Comparison of ENCODE assay signal across 12 cellular contexts in genomic region chr9:972512-973294, GRCh38. TPM values are rescaled to one million over a fixed set of nuclear protein-coding genes. Genes with fewer than 3 reads are reported as not detected.
A peak's percentile ranks its signal among the peaks of the same experiment; 100 is the strongest.
DNase-seq lines count a peak whose midpoint lies in the region; ATAC-seq, FAIRE-seq and TF ChIP-seq lines count a peak whose summit lies in the region.
"Had no signal": no experiment of that assay in that cellular context is flagged by ENCODE, and none has a peak within 500 bp of the region (broad histone marks: within the 10 kb centered on the region; RNA-seq: fewer than 3 reads in every experiment).

No MANE protein-coding gene starts in this region.

- FAIRE-seq in astrocyte (lab: Jason Lieb, UNC) (no peak), GM12891 (lab: Jason Lieb, UNC) (no peak)

- H3K27ac Mint-ChIP-seq in astrocyte (ENCODE audit: unreplicated experiment): no peak overlapping the region

- H3K9ac ChIP-seq in HUES6 (ENCODE audit: low read length) (peak overlapping the region; percentile 22), astrocyte (ENCODE audit: low read length) (no peak overlapping the region), skeletal muscle tissue (ENCODE audit: low read depth in 1 of 3, low read length in 3 of 3) (peak overlapping the region in 1 of 3 donors; percentile 69)

- H3K4me3 Mint-ChIP-seq in astrocyte (ENCODE audit: unreplicated experiment): no peak overlapping the region

- H3K27ac ChIP-seq in HUES6 (ENCODE audit: low read depth, low read length): no peak overlapping the region
- H3K27ac ChIP-seq in astrocyte (ENCODE audit: low read depth, low read length): no peak overlapping the region
- peak overlapping the region; percentile 60 for H3K27ac ChIP-seq in skeletal muscle tissue (ENCODE audit: low read depth, low read length)
- H3K27ac ChIP-seq: SJSA1 had no signal

- H3K4me1 ChIP-seq in HUES6 (ENCODE audit: control insufficient read depth, insufficient read depth, low read length) (peaks cover 41% of the 10 kb centered on the region), astrocyte (ENCODE audit: insufficient read depth, low read length) (no peaks in the 10 kb centered on the region), skeletal muscle tissue (ENCODE audit: control insufficient read depth in 3 of 3, insufficient read depth in 3 of 3, low read length in 3 of 3) (peaks cover 8 to 18% (median 10%) of the 10 kb centered on the region in 3 donors)
- H3K4me1 ChIP-seq: SJSA1 had no signal

- DNase-seq in astrocyte (ENCODE audit: low read depth) (no peak), left lobe of liver (ENCODE audit: low spot score) (no peak), GM12891 (ENCODE audit: insufficient read length, low spot score) (no peak), AML-193 (lab: John Stamatoyannopoulos, UW) (no peak)
- DNase-seq in activated CD4-positive, CD25-positive, alpha-beta regulatory T cell treated with anti-CD3 and anti-CD28 coated beads, Interleukin-2, amount 50 U/mL, for 72 hours: no peak
- DNase-seq: EL, NCI-H2171 had no signal

- H3K9me3 Mint-ChIP-seq in astrocyte (ENCODE audit: unreplicated experiment): peaks cover 15% of the 10 kb centered on the region

- no peak for TF ChIP-seq POLR2A in GM12891 (IDR thresholded peaks at IDR 0.05; ENCODE audit: low read depth, low read length)

- H3K4me3 ChIP-seq in HUES6 (ENCODE audit: low read depth, low read length) (peak overlapping the region; percentile 67), astrocyte (ENCODE audit: insufficient read depth, low read depth, low read length) (no peak overlapping the region), skeletal muscle tissue (ENCODE audit: low read length in 3 of 3) (peak overlapping the region; percentile 54 to 66 (median 59))
- H3K4me3 ChIP-seq: SJSA1 had no signal

- H3K27me3 ChIP-seq in HUES6 (ENCODE audit: control insufficient read depth, insufficient read depth, low read length) (peaks cover 99% of the 10 kb centered on the region), astrocyte (ENCODE audit: insufficient read depth, low read length) (peaks cover 86% of the 10 kb centered on the region), skeletal muscle tissue (ENCODE audit: control insufficient read depth in 3 of 3, insufficient read depth in 3 of 3, low read length in 3 of 3) (peaks cover 79 to 85% (median 84%) of the 10 kb centered on the region in 3 donors)
- H3K27me3 ChIP-seq: SJSA1 had no signal

- no peaks in the 10 kb centered on the region for H4K20me1 ChIP-seq in astrocyte (ENCODE audit: insufficient read depth, low read length)

- H3K36me3 Mint-ChIP-seq in astrocyte (ENCODE audit: low read depth, unreplicated experiment): no peaks in the 10 kb centered on the region

- H3K4me1 Mint-ChIP-seq in astrocyte (ENCODE audit: low read depth, unreplicated experiment): no peaks in the 10 kb centered on the region

- H3K79me2 ChIP-seq in astrocyte (ENCODE audit: insufficient read depth, low read length): no peaks in the 10 kb centered on the region

- no peak for TF ChIP-seq CTCF in astrocyte (IDR thresholded peaks at IDR 0.05; ENCODE audit: insufficient read depth, low read depth, low read length)

- H3K9me3 ChIP-seq in HUES6 (ENCODE audit: control insufficient read depth, insufficient read depth, low read depth, low read length) (no peaks in the 10 kb centered on the region), astrocyte (ENCODE audit: insufficient read depth, low read depth, low read length) (peaks cover 3% of the 10 kb centered on the region), skeletal muscle tissue (ENCODE audit: control insufficient read depth in 3 of 3, low read length in 3 of 3) (peaks cover 0 to 3% (median 0%) of the 10 kb centered on the region in 3 donors)
- H3K9me3 ChIP-seq: SJSA1 had no signal

- H3K27me3 Mint-ChIP-seq in astrocyte (ENCODE audit: low read depth, unreplicated experiment): peaks cover 73% of the 10 kb centered on the region

- peak overlapping the region; percentile 44 for H3K4me2 ChIP-seq in astrocyte (ENCODE audit: low read length)

- no peak overlapping the region for H2AFZ ChIP-seq in astrocyte (ENCODE audit: low read depth, low read length)

- no peaks in the 10 kb centered on the region for H3K36me3 ChIP-seq in HUES6 (ENCODE audit: control insufficient read depth, insufficient read depth, low read length)
- no peaks in the 10 kb centered on the region for H3K36me3 ChIP-seq in astrocyte (ENCODE audit: insufficient read depth, low read length)
- no peaks in the 10 kb centered on the region for H3K36me3 ChIP-seq in skeletal muscle tissue (ENCODE audit: control insufficient read depth in 3 of 3, insufficient read depth in 3 of 3, low read length in 3 of 3)
- H3K36me3 ChIP-seq: SJSA1 had no signal

- ATAC-seq in left lobe of liver (peak; percentile 22), HG03432 (IDR thresholded peaks at IDR 0.05; ENCODE audit: unreplicated experiment) (no peak)

TF ChIP-seq in GM12891, 5 proteins besides CTCF, POLR2A, EP300 and RAD21:
- TF ChIP-seq PAX5 (IDR thresholded peaks at IDR 0.05; ENCODE audit: insufficient read depth, low read length, severe bottlenecking) (no peak), TAF1 (IDR thresholded peaks at IDR 0.05; ENCODE audit: low read depth, low read length) (no peak), POLR2AphosphoS5 (IDR thresholded peaks at IDR 0.05; ENCODE audit: low read depth, low read length) (no peak), POU2F2 (IDR thresholded peaks at IDR 0.05; ENCODE audit: low read depth, low read length) (no peak), SPI1 (IDR thresholded peaks at IDR 0.05; ENCODE audit: low read depth, low read length) (no peak)
TF ChIP-seq in GM12891: peak in this region for 0.

RNA-seq across cellular contexts. Expression of gene DMRT3, which starts 3.8 kb away (rescaled TPM):
- total RNA-seq in astrocyte (not detected in 2 replicates), left lobe of liver (not detected), skeletal muscle tissue (under 0.01 TPM)
- 0.18 TPM for polyA plus RNA-seq in GM12891 (2012; ENCODE audit: low read depth, missing spikeins)
- total RNA-seq: lung microvascular endothelial cell, SJSA1 had no signal
